Comparison of ENCODE assay signal across 14 cellular contexts in genomic region chr5:172721455-172722308, GRCh38. TPM values are rescaled to one million over a fixed set of nuclear protein-coding genes. Genes with fewer than 3 reads are reported as not detected.
DNase-seq lines count a peak whose midpoint lies in the region; ATAC-seq, FAIRE-seq and TF ChIP-seq lines count a peak whose summit lies in the region.
"Had no signal": no experiment of that assay in that cellular context is flagged by ENCODE, and none has a peak within 500 bp of the region (broad histone marks: within the 10 kb centered on the region; RNA-seq: fewer than 3 reads in every experiment).

No MANE protein-coding gene starts in this region.

- no peaks in the 10 kb centered on the region for H3K36me3 ChIP-seq in Peyer's patch

- H3K27ac ChIP-seq in Peyer's patch, result peak overlapping the region in 3 of 4 donors; percentile 25 to 32 (median 31)
- H3K27ac ChIP-seq in cingulate gyrus (ENCODE audit: low read depth, low read length), result peak overlapping the region; percentile 0
- H3K27ac ChIP-seq in substantia nigra (ENCODE audit: low read depth, low read length, poor library complexity, severe bottlenecking), result peak overlapping the region; percentile 18

- H3K27me3 Mint-ChIP-seq in activated CD4-positive, alpha-beta T cell treated with anti-CD3 and anti-CD28 coated beads, Interleukin-2, amount 10 ng/mL, durations not matched to agents 24 days and 14 days, result no peaks in the 10 kb centered on the region
- H3K27me3 Mint-ChIP-seq in mesothelial cell of epicardium (ENCODE audit: low read depth), result peaks cover 20% of the 10 kb centered on the region

- TF ChIP-seq CTCF in Peyer's patch (IDR thresholded peaks at IDR 0.05), result no peak
- no peak for TF ChIP-seq CTCF in mesothelial cell of epicardium (IDR thresholded peaks at IDR 0.05; ENCODE audit: unreplicated experiment)

- DNase-seq in Peyer's patch (peak in 1 of 3 donors; percentile 41), substantia nigra (lab: John Stamatoyannopoulos, UW) (no peak), mesothelial cell of epicardium (ENCODE audit: low spot score in 2 of 2, unreplicated experiment in 2 of 2) (no peak)
- no peak for DNase-seq in activated CD4-positive, alpha-beta T cell treated with anti-CD3 and anti-CD28 coated beads, Interleukin-2, amount 10 ng/mL, durations not matched to agents 24 days and 14 days
- DNase-seq: activated CD4-positive, CD25-positive, alpha-beta regulatory T cell treated with anti-CD3 and anti-CD28 coated beads, Interleukin-2, amount 50 U/mL, for 72 hours; activated naive CD4-positive, alpha-beta T cell treated with anti-CD3 and anti-CD28 coated beads for 36 hours; DMS153; erythroblast; NCI-H2171; stimulated activated CD4-positive, alpha-beta T cell treated with anti-CD3 and anti-CD28 coated beads, Interleukin-2, amount 100 ng/mL, for 24 hours had no signal

- ATAC-seq in GM21423 (IDR thresholded peaks at IDR 0.05; ENCODE audit: unreplicated experiment), result no peak

- no peak overlapping the region for H3K4me3 ChIP-seq in Peyer's patch

- no peak overlapping the region for H3K4me3 Mint-ChIP-seq in activated CD4-positive, alpha-beta T cell treated with anti-CD3 and anti-CD28 coated beads, Interleukin-2, amount 10 ng/mL, durations not matched to agents 24 days and 14 days
- H3K4me3 Mint-ChIP-seq in mesothelial cell of epicardium, result no peak overlapping the region
- H3K4me3 Mint-ChIP-seq: activated naive CD4-positive, alpha-beta T cell treated with anti-CD3 and anti-CD28 coated beads for 36 hours had no signal

- H3K27ac Mint-ChIP-seq in activated CD4-positive, alpha-beta T cell treated with anti-CD3 and anti-CD28 coated beads, Interleukin-2, amount 10 ng/mL, durations not matched to agents 24 days and 14 days, result no peak overlapping the region
- no peak overlapping the region for H3K27ac Mint-ChIP-seq in mesothelial cell of epicardium
- H3K27ac Mint-ChIP-seq: activated naive CD4-positive, alpha-beta T cell treated with anti-CD3 and anti-CD28 coated beads for 36 hours had no signal

- H3K36me3 Mint-ChIP-seq in activated CD4-positive, alpha-beta T cell treated with anti-CD3 and anti-CD28 coated beads, Interleukin-2, amount 10 ng/mL, durations not matched to agents 24 days and 14 days (ENCODE audit: low read depth), result no peaks in the 10 kb centered on the region
- H3K36me3 Mint-ChIP-seq in mesothelial cell of epicardium, result no peaks in the 10 kb centered on the region

- no peaks in the 10 kb centered on the region for H3K27me3 ChIP-seq in Peyer's patch

- H3K9me3 ChIP-seq in Peyer's patch, result no peaks in the 10 kb centered on the region

- H3K4me1 Mint-ChIP-seq in activated CD4-positive, alpha-beta T cell treated with anti-CD3 and anti-CD28 coated beads, Interleukin-2, amount 10 ng/mL, durations not matched to agents 24 days and 14 days, result peaks cover 2% of the 10 kb centered on the region
- H3K4me1 Mint-ChIP-seq in mesothelial cell of epicardium, result peaks cover 2% of the 10 kb centered on the region

- TF ChIP-seq POLR2A in Peyer's patch (IDR thresholded peaks at IDR 0.05), result no peak

- peaks cover 0 to 15% (median 0%) of the 10 kb centered on the region in 4 donors for H3K4me1 ChIP-seq in Peyer's patch

- peak; percentile 65 for FAIRE-seq in islet of Langerhans (lab: Jason Lieb, UNC)
- FAIRE-seq: urothelium cell line had no signal

- intact Hi-C loops in activated CD4-positive, alpha-beta T cell treated with anti-CD3 and anti-CD28 coated beads, Interleukin-2, amount 10 ng/mL, durations not matched to agents 24 days and 14 days (cut with micrococcal nuclease), result no loop called here

- no peaks in the 10 kb centered on the region for H3K9me3 Mint-ChIP-seq in activated CD4-positive, alpha-beta T cell treated with anti-CD3 and anti-CD28 coated beads, Interleukin-2, amount 10 ng/mL, durations not matched to agents 24 days and 14 days
- no peaks in the 10 kb centered on the region for H3K9me3 Mint-ChIP-seq in mesothelial cell of epicardium
- H3K9me3 Mint-ChIP-seq: activated naive CD4-positive, alpha-beta T cell treated with anti-CD3 and anti-CD28 coated beads for 36 hours had no signal

RNA-seq across cellular contexts. Expression of gene DUSP1, which starts 49.3 kb away (rescaled TPM):
- total RNA-seq in Peyer's patch (100 to 1,000 TPM; 155 to 427 (median 285) TPM), mesothelial cell of epicardium (116 to 126 TPM (median 120 TPM) in 3 replicates)
- 10.2 and 10.6 TPM in 2 replicates for total RNA-seq in activated CD4-positive, alpha-beta T cell treated with anti-CD3 and anti-CD28 coated beads, Interleukin-2, amount 10 ng/mL, durations not matched to agents 24 days and 14 days

Comparison
In these comparisons a context has a peak if more than half of its experiments do, and no peak if none do; other contexts are left out.
1. RNA of gene DUSP1, which starts 49.3 kb away (total RNA-seq): 155 to 427 TPM in Peyer's patch and 116 to 126 TPM in mesothelial cell of epicardium; 10.2 to 10.6 TPM in activated CD4-positive, alpha-beta T cell treated with anti-CD3 and anti-CD28 coated beads, Interleukin-2, amount 10 ng/mL, durations not matched to agents 24 days and 14 days; every median in the first group is over 10 times any median in the second.
2. Peak in every context shown above with its lines, with median percentiles within 50 percentile points of each other: H3K27ac ChIP-seq.